ENCODE assay signal across 1 cellular context in genomic region chr18:9136315-9137141, GRCh38.
TF ChIP-seq lines count a peak whose summit lies in the region.

Gene ANKRD12, plus strand, starts transcription at chr18:9136781. Its CDS starts 45,652 bp downstream, at chr18:9182433.

TF ChIP-seq in K562, 482 proteins besides CTCF, POLR2A, EP300 and RAD21 (continued from another document):
- TF ChIP-seq ZFP30 (CRISPR knock-in tag; IDR thresholded peaks at IDR 0.05; ENCODE audit: borderline replicate concordance) (no peak), RBM14 (IDR thresholded peaks at IDR 0.05; ENCODE audit: borderline replicate concordance, insufficient read depth, low read depth, low read length) (no peak), MXI1 (IDR thresholded peaks at IDR 0.05; ENCODE audit: low read depth, low read length) (peak; percentile 66), MCM2 (IDR thresholded peaks at IDR 0.05; ENCODE audit: low read depth) (no peak), BHLHE40 (IDR thresholded peaks at IDR 0.05; ENCODE audit: low read length) (peak; percentile 99), GTF2A2 (tag; IDR thresholded peaks at IDR 0.05) (no peak), CGGBP1 (CRISPR knock-in tag; IDR thresholded peaks at IDR 0.05) (no peak; the same call in 1 of the 2 replicates)
TF ChIP-seq in K562: peak in this region for 162.
